Comparison of ENCODE assay signal across 8 cellular contexts in the genomic region with DNA sequence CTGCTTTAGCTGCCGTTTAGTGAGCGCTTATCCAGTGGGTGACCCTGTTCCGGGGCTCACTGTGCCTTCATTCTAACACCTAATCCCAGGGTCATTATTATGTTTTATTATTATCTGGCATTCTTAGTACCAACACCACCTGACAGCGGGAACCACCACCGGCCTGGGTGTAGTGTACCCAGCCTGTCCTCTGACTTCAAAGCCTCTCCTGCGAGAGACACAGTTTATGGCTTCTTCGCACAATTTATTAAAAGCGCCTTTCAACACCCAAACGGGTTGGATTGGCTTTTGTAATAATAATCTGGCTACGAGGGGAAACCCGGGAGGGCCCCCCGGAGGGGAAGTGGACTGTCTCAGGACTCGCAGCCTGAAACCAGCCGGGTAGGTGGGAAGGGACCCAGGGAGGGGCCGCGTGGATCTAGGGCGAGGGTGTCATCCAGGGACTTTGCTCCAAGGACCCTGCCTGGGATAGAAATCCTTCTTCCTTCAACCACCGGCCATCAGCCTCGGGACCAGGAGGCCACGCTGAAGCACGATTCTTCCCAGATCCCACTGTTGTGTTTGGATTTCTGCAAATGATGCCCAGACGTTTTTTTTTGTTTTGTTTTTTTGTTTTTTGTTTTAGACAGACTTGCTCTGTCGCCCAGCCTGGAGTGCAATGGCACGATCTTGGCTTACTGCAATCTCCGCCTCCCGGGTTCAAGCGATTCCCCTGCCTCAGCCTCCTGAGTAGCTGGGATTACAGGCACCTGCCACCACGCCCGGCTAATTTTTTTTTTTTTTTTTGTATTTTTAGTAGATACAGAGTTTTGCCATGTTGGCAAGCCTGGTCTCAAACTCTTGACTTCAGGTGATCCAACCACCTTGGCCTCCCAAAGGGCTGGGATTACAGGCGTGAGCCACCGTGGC. TPM values are rescaled to one million over a fixed set of nuclear protein-coding genes. Genes with fewer than 3 reads are reported as not detected.
DNase-seq lines count a peak whose midpoint lies in the region; ATAC-seq and FAIRE-seq lines count a peak whose summit lies in the region.

No MANE protein-coding gene starts in this region.

- H3K9me3 Mint-ChIP-seq in T-helper 2 cell treated with Interferon-gamma antibody and Interleukin-4, amounts not matched to agents 5 μg/mL and 100 μg/mL, for 36 hours: no peaks in the 10 kb centered on the region
- no peaks in the 10 kb centered on the region for H3K9me3 Mint-ChIP-seq in activated T-cell treated with anti-CD3 and anti-CD28 coated beads, Interleukin-2, amount 50 U/mL, for 72 hours

- H3K27me3 Mint-ChIP-seq in T-helper 2 cell treated with Interferon-gamma antibody and Interleukin-4, amounts not matched to agents 5 μg/mL and 100 μg/mL, for 36 hours (ENCODE audit: low read depth): no peaks in the 10 kb centered on the region
- no peaks in the 10 kb centered on the region for H3K27me3 Mint-ChIP-seq in activated T-cell treated with anti-CD3 and anti-CD28 coated beads, Interleukin-2, amount 50 U/mL, for 72 hours (ENCODE audit: low read depth)

- ATAC-seq in activated T-cell treated with anti-CD3 and anti-CD28 coated beads, Interleukin-2, amount 50 U/mL, for 72 hours (replicated peaks in 1 of 2): no peak
- ATAC-seq in GM19467 (IDR thresholded peaks at IDR 0.05; ENCODE audit: unreplicated experiment) (no peak), HG02852 (IDR thresholded peaks at IDR 0.05; ENCODE audit: unreplicated experiment) (no peak)

- no peak for FAIRE-seq in frontal cortex (lab: Jason Lieb, UNC)

- H3K36me3 Mint-ChIP-seq in T-helper 2 cell treated with Interferon-gamma antibody and Interleukin-4, amounts not matched to agents 5 μg/mL and 100 μg/mL, for 36 hours (ENCODE audit: low read depth): peaks cover 3% of the 10 kb centered on the region
- peaks cover 4% of the 10 kb centered on the region in 2 donors for H3K36me3 Mint-ChIP-seq in activated T-cell treated with anti-CD3 and anti-CD28 coated beads, Interleukin-2, amount 50 U/mL, for 72 hours (ENCODE audit: insufficient read depth in 2 of 2)

- DNase-seq in T-helper 2 cell treated with Interferon-gamma antibody and Interleukin-4, amounts not matched to agents 5 μg/mL and 100 μg/mL, for 36 hours (ENCODE audit: low spot score): no peak
- DNase-seq in T-helper 2 cell: no peak
- DNase-seq in activated T-cell treated with anti-CD3 and anti-CD28 coated beads, Interleukin-2, amount 50 U/mL, for 72 hours: no peak
- no peak for DNase-seq in frontal cortex (ENCODE audit: low spot score in 2 of 2)

- H3K27me3 ChIP-seq in layer of hippocampus (ENCODE audit: control insufficient read depth, insufficient read depth, low read length): no peaks in the 10 kb centered on the region

- peak overlapping the region; percentile 88 for H3K27ac Mint-ChIP-seq in T-helper 2 cell treated with Interferon-gamma antibody and Interleukin-4, amounts not matched to agents 5 μg/mL and 100 μg/mL, for 36 hours
- H3K27ac Mint-ChIP-seq in activated T-cell treated with anti-CD3 and anti-CD28 coated beads, Interleukin-2, amount 50 U/mL, for 72 hours: peak overlapping the region; percentile 68

- peak overlapping the region; percentile 96 for H3K27ac ChIP-seq in layer of hippocampus (ENCODE audit: low read depth, low read length)
- peak overlapping the region; percentile 65 for H3K27ac ChIP-seq in temporal lobe (ENCODE audit: low read depth, low read length)

- peak overlapping the region; percentile 86 for H3K4me3 Mint-ChIP-seq in T-helper 2 cell treated with Interferon-gamma antibody and Interleukin-4, amounts not matched to agents 5 μg/mL and 100 μg/mL, for 36 hours
- peak overlapping the region; percentile 82 to 84 for H3K4me3 Mint-ChIP-seq in activated T-cell treated with anti-CD3 and anti-CD28 coated beads, Interleukin-2, amount 50 U/mL, for 72 hours

- H3K4me1 Mint-ChIP-seq in T-helper 2 cell treated with Interferon-gamma antibody and Interleukin-4, amounts not matched to agents 5 μg/mL and 100 μg/mL, for 36 hours (ENCODE audit: low read depth): peaks cover 16% of the 10 kb centered on the region
- H3K4me1 Mint-ChIP-seq in activated T-cell treated with anti-CD3 and anti-CD28 coated beads, Interleukin-2, amount 50 U/mL, for 72 hours (ENCODE audit: low read depth): peaks cover 21% of the 10 kb centered on the region

RNA-seq across cellular contexts. Expression of gene ZBTB7A, which starts 1.6 kb away (rescaled TPM):
- total RNA-seq in activated T-cell treated with anti-CD3 and anti-CD28 coated beads, Interleukin-2, amount 50 U/mL, for 72 hours: 10 to 100 TPM; 29.9 to 39.6 TPM
- 2.7 TPM for total RNA-seq in temporal lobe
- total RNA-seq in frontal cortex: 2.0 TPM

RNA-seq across cellular contexts. Expression of gene MAP2K2, which starts 55.6 kb away (rescaled TPM):
- 100 to 1,000 TPM; 144 to 157 TPM for total RNA-seq in activated T-cell treated with anti-CD3 and anti-CD28 coated beads, Interleukin-2, amount 50 U/mL, for 72 hours
- 64.4 TPM for total RNA-seq in temporal lobe
- total RNA-seq in frontal cortex: 99.1 TPM
